In the genomic region with DNA sequence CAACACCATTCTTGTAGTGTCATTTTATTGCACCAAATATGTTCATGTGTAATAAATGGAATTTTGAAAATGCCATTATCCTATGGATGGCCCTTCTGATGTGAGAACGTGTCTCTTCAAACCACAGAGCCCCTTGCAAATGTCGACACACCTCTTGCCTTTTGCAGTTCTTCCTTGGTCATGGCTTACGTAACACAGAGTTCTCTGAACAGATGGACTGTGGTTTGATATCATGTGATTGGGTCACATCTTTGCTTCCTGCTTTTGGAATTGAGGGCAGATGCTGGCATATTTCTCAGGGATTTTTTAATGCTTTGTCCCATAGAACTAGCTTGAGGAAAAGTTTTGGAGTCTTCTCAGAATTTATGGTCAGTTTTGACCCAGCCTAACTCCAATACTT, we compare ENCODE assay signal across 11 cellular contexts.
DNase-seq lines count a peak whose midpoint lies in the region; ATAC-seq lines count a peak whose summit lies in the region.
"Had no signal": no experiment of that assay in that cellular context is flagged by ENCODE, and none has a peak within 500 bp of the region (broad histone marks: within the 10 kb centered on the region; RNA-seq: fewer than 3 reads in every experiment).

No MANE protein-coding gene starts in this region.

- H3K4me3 ChIP-seq in skeletal muscle cell (ENCODE audit: low read depth, low read length): no peak overlapping the region
- H3K4me3 ChIP-seq: right atrium auricular region had no signal

- ATAC-seq in HG03025 (IDR thresholded peaks at IDR 0.05; ENCODE audit: low FRiP score, unreplicated experiment): no peak

- peak; percentile 60 for DNase-seq in EL
- peak; percentile 86 to 96 for DNase-seq in NOMO-1 (lab: John Stamatoyannopoulos, UW; ENCODE audit: unreplicated experiment in 2 of 2)
- DNase-seq in epidermal melanocyte (ENCODE audit: insufficient read length, low spot score): peak; percentile 54
- peak; percentile 64 for DNase-seq in skeletal muscle cell (ENCODE audit: low read depth)
- no peak for DNase-seq in activated CD8-positive, alpha-beta memory T cell treated with anti-CD3 and anti-CD28 coated beads, Interleukin-2, amount 50 U/mL, for 4 hours
- no peak for DNase-seq in iPS-NIHi7 (ENCODE audit: extremely low spot score)
- DNase-seq in NCI-H146 (lab: John Stamatoyannopoulos, UW): no peak
- DNase-seq: NCI-H2029 treated with DMSO at 0.1 percent for 48 hours; stimulated activated naive CD4-positive, alpha-beta T cell had no signal

Comparison
In these comparisons a context has a peak if more than half of its experiments do, and no peak if none do; other contexts are left out.
1. DNase-seq: peak in EL (single experiment), NOMO-1 (2 of 2), epidermal melanocyte (single experiment) and skeletal muscle cell (single experiment); none in activated CD8-positive, alpha-beta memory T cell treated with anti-CD3 and anti-CD28 coated beads, Interleukin-2, amount 50 U/mL, for 4 hours (single experiment), iPS-NIHi7 (single experiment) and NCI-H146 (single experiment).